In genomic region chr5:55469838-55470237, GRCh38 we compare ENCODE assay signal across 17 cellular contexts.
DNase-seq lines count a peak whose midpoint lies in the region; ATAC-seq and TF ChIP-seq lines count a peak whose summit lies in the region.
"Had no signal": no experiment of that assay in that cellular context is flagged by ENCODE, and none has a peak within 500 bp of the region (broad histone marks: within the 10 kb centered on the region; RNA-seq: fewer than 3 reads in every experiment).

No MANE protein-coding gene starts in this region.

- H3K4me3 ChIP-seq in HEK293 (ENCODE audit: low read depth, low read length) (no peak overlapping the region), mucosa of descending colon (no peak overlapping the region)
- H3K4me3 ChIP-seq: BLaER1 had no signal

- intact Hi-C loops in mucosa of descending colon (cut with DNase I, micrococcal nuclease) = no loop called here

- no peak overlapping the region for H3K27ac ChIP-seq in HEK293 (ENCODE audit: extremely low read depth, low read depth, low read length)
- H3K27ac ChIP-seq in VCaP = peak overlapping the region; percentile 66
- H3K27ac ChIP-seq: BLaER1, HL-60 had no signal

- TF ChIP-seq CTCF in HEK293 (tag by site-specific recombination; IDR thresholded peaks at IDR 0.05) (no peak), VCaP (conservative IDR thresholded peaks at IDR 0.05) (no peak), mucosa of descending colon (IDR thresholded peaks at IDR 0.05) (no peak)

- 0 out of 2 replicates have a peak, but pooled peaks cover 3% of the 10 kb centered on the region for H3K4me1 ChIP-seq in HEK293 (ENCODE audit: control insufficient read depth, insufficient read depth, low read length)
- peaks cover 20% of the 10 kb centered on the region for H3K4me1 ChIP-seq in mucosa of descending colon (ENCODE audit: low read depth)
- H3K4me1 ChIP-seq: BLaER1, Caco-2 had no signal

- CTCF ChIA-PET in HEK293 (lab: Yijun Ruan, JAX) = interaction anchor here (0.7 kb wide), 1 partner anchor 31 kb away, joined by 3 read pairs; no protein-coding TSS in a partner anchor

- H3K9me3 ChIP-seq in HEK293 (ENCODE audit: control insufficient read depth, insufficient read depth, low read depth, low read length) (no peaks in the 10 kb centered on the region), mucosa of descending colon (no peaks in the 10 kb centered on the region)
- H3K9me3 ChIP-seq: BLaER1, Caco-2 had no signal

- ATAC-seq in mucosa of descending colon (peak; percentile 64), GM21786 (IDR thresholded peaks at IDR 0.05; ENCODE audit: unreplicated experiment) (no peak)

- POLR2A ChIA-PET in HEK293 (lab: Yijun Ruan, JAX) = no interaction called here

- DNase-seq in mucosa of descending colon (no peak), renal cortical epithelial cell (ENCODE audit: low read depth) (peak; percentile 33), EL (no peak), iPS-NIHi11 (ENCODE audit: low spot score) (no peak)
- DNase-seq in activated effector memory CD4-positive, alpha-beta T cell treated with Interleukin-2 at 50 U/mL for 16 hours = no peak
- DNase-seq: 8988T; AML-193; Caco-2; CD8-positive, alpha-beta memory T cell; DND-41; GF-D8; HCEC 1CT had no signal

- no peaks in the 10 kb centered on the region; a peak in 1 of 3 replicates for H3K36me3 ChIP-seq in HEK293 (ENCODE audit: control insufficient read depth in 2 of 2, insufficient read depth in 1 of 2, low read length in 2 of 2)
- no peaks in the 10 kb centered on the region for H3K36me3 ChIP-seq in mucosa of descending colon (ENCODE audit: low read depth)
- H3K36me3 ChIP-seq: BLaER1 had no signal

TF ChIP-seq in HEK293, 187 proteins besides CTCF, POLR2A, EP300 and RAD21:
- peak; percentile 25; the same call in 1 of the 2 replicates for TF ChIP-seq PRDM6 (tag by site-specific recombination; IDR thresholded peaks at IDR 0.05)
- 0 out of 2 replicates have a peak, but pooled peaks have one; percentile 21 for TF ChIP-seq SP7 (tag by site-specific recombination; IDR thresholded peaks at IDR 0.05)
- peak; percentile 41; the same call in 1 of the 2 replicates for TF ChIP-seq ZNF530 (tag by site-specific recombination; IDR thresholded peaks at IDR 0.05; ENCODE audit: low read depth)
- TF ChIP-seq ZNF133 (tag by site-specific recombination; IDR thresholded peaks at IDR 0.05) = no peak
- no peak for TF ChIP-seq ZNF692 (tag by site-specific recombination; IDR thresholded peaks at IDR 0.05)
- no peak for TF ChIP-seq ATF2 (tag by site-specific recombination; IDR thresholded peaks at IDR 0.05; ENCODE audit: low read depth)
